In the genomic region with DNA sequence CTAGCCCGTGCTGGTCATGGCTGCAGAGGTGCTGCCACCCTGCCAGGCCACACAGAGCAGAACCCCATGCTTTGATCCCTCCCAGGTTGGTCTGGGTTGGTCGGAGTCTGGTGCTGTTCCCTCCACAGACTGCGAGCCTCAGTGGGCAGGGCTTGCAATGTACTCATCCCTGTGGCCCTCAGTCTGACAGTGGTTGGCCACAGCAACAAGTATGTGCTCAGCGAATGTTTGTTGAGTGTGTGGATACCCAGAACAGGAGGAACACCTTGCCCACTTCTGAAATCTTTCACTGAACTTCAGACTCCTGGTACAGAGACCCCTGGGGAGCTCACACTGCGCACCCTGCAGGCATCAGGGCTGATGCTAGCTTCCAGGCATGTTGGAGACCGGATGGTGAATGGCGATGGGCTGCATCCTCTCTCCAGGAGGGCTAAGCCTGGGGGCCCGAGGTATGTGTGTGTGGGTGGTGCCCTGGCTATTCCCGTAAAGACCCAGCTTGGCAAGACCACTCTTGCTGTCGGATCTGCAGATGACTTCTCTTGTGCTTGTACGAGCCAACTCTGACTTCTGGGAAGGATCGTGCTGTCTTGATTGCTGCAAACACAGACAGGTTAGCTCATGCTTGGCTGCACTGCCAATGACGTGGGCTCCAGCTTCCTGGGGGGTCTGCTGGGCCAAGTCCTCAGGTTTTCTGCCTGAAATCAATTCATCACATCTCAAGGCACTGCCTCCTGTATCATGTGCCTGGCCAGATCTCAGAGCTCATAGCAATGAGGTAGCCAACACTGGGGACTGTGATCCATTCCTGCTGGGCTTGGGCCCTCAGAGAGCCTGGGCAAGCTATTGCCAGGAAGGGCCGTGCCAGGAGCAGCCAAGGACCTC, we compare ENCODE assay signal across 11 cellular contexts. TPM values are rescaled to one million over a fixed set of nuclear protein-coding genes. Genes with fewer than 3 reads are reported as not detected.
DNase-seq lines count a peak whose midpoint lies in the region; ATAC-seq, FAIRE-seq and TF ChIP-seq lines count a peak whose summit lies in the region.
"Had no signal": no experiment of that assay in that cellular context is flagged by ENCODE, and none has a peak within 500 bp of the region (broad histone marks: within the 10 kb centered on the region; RNA-seq: fewer than 3 reads in every experiment).

No MANE protein-coding gene starts in this region.

- no peak overlapping the region for H3K4me3 ChIP-seq in pancreas

- intact Hi-C loops in Right ventricle myocardium inferior (cut with DNase I): no loop called here
- intact Hi-C loops in cardiac septum (cut with DNase I): no loop called here
- intact Hi-C loops in pancreas (cut with DNase I): no loop called here

- H3K27ac ChIP-seq in foreskin keratinocyte (no peak overlapping the region), pancreas (peak overlapping the region in 1 of 4 donors; percentile 26)

- TF ChIP-seq CTCF in foreskin keratinocyte (conservative IDR thresholded peaks at IDR 0.05) (no peak), pancreas (IDR thresholded peaks at IDR 0.05) (no peak)

- H3K27me3 ChIP-seq in foreskin keratinocyte: no peaks in the 10 kb centered on the region
- H3K27me3 ChIP-seq in pancreas: no peaks in the 10 kb centered on the region

- no peaks in the 10 kb centered on the region for H3K9me3 ChIP-seq in pancreas

- DNase-seq in Right ventricle myocardium inferior (ENCODE audit: missing footprints): no peak
- DNase-seq in cardiac septum (ENCODE audit: low spot score): no peak
- DNase-seq in foreskin keratinocyte: peak; percentile 47 to 91
- DNase-seq in pancreas: peak in 3 of 6 donors; percentile 25 to 52 (median 44)
- no peak for DNase-seq in NCI-H345 treated with DMSO at 0.1 percent for 48 hours (lab: John Stamatoyannopoulos, UW; ENCODE audit: unreplicated experiment)
- no peak for DNase-seq in midbrain (lab: John Stamatoyannopoulos, UW)
- DNase-seq in NCI-H2107 (lab: John Stamatoyannopoulos, UW): no peak
- DNase-seq: activated CD8-positive, alpha-beta memory T cell treated with anti-CD3 and anti-CD28 coated beads, Interleukin-2, amount 10 ng/mL, durations not matched to agents 7 days and 5 days; natural killer cell had no signal

- no peak for FAIRE-seq in pancreas (lab: Jason Lieb, UNC)
- FAIRE-seq: A204.1 had no signal

- WGBS in pancreas, 2 donors: 70 to 81% methylated on average over 14 of the region's 14 CpGs

- H3K4me1 ChIP-seq in foreskin keratinocyte: peaks cover 8% of the 10 kb centered on the region
- H3K4me1 ChIP-seq in pancreas: no peaks in the 10 kb centered on the region

- H3K36me3 ChIP-seq in pancreas: no peaks in the 10 kb centered on the region

- peak; percentile 83 for ATAC-seq in Right ventricle myocardium inferior
- peak; percentile 54 for ATAC-seq in foreskin keratinocyte
- peak; percentile 46 to 73 (median 67) for ATAC-seq in pancreas
- no peak for ATAC-seq in GM18520 (IDR thresholded peaks at IDR 0.05; ENCODE audit: unreplicated experiment)
- ATAC-seq: activated CD8-positive, alpha-beta memory T cell treated with anti-CD3 and anti-CD28 coated beads, Interleukin-2, amount 10 ng/mL, durations not matched to agents 7 days and 5 days; natural killer cell had no signal

RNA-seq across cellular contexts. Expression of a gene that starts 43.7 kb away (rescaled TPM):
- total RNA-seq in Right ventricle myocardium inferior: 208 TPM
- total RNA-seq in cardiac septum: 98.4 TPM
- total RNA-seq in foreskin keratinocyte: 46.8 and 64.3 TPM in 2 replicates
- polyA plus RNA-seq in foreskin keratinocyte: 31.0 and 40.3 TPM in 2 replicates
- total RNA-seq in pancreas: 10 to 100 TPM; 27.5 to 70.0 (median 52.4) TPM
- polyA plus RNA-seq in pancreas: 10 to 100 TPM; 56.3 to 98.5 TPM

Comparison
In these comparisons a context has a peak if more than half of its experiments do, and no peak if none do; other contexts are left out.
1. DNase-seq: peak in foreskin keratinocyte (2 of 2); none in Right ventricle myocardium inferior (single experiment), cardiac septum (single experiment), NCI-H345 treated with DMSO at 0.1 percent for 48 hours (single experiment), midbrain (single experiment) and NCI-H2107 (single experiment).